ENCODE assay signal across 11 cellular contexts in the genomic region with DNA sequence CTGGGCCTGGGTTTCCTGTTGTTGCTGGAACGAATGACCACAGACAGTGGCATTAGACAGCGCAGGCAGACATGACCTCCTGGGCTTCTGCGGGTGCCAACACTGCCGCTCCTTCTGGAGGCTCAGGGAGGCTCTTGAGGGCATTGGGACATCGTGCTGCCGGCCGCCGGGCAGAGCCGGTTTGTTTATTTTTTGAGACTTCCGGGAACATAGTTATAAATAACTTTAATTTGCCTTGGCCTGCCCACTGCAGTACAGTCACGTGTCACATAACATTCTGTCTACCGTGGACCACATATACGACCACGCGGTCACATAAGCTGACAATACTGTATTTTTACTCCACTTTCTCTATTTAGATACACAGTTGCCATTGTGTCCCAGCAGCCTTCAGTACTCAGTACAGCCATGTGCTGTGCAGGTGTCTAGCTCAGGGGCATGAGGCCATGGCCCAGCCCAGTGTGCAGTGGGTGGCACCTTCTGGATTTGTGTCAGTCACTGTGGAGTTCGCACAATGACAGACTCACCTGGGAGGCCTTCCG. TPM values are rescaled to one million over a fixed set of nuclear protein-coding genes. Genes with fewer than 3 reads are reported as not detected.
DNase-seq lines count a peak whose midpoint lies in the region; ATAC-seq, FAIRE-seq and TF ChIP-seq lines count a peak whose summit lies in the region.
"Had no signal": no experiment of that assay in that cellular context is flagged by ENCODE, and none has a peak within 500 bp of the region (broad histone marks: within the 10 kb centered on the region; RNA-seq: fewer than 3 reads in every experiment).

No MANE protein-coding gene starts in this region.

- intact Hi-C loops in GM12878 (cut with micrococcal nuclease; ENCODE audit: unreplicated experiment) = no loop called here

- H3K9ac ChIP-seq in GM12878 (ENCODE audit: control insufficient read depth, insufficient read depth, low read length) = peak overlapping the region; percentile 28; the same call in 1 of the 2 replicates

- peaks cover 22% of the 10 kb centered on the region for H3K4me1 ChIP-seq in GM12878 (ENCODE audit: control insufficient read depth, insufficient read depth, low read length)
- peaks cover 39 to 73% (median 48%) of the 10 kb centered on the region in 4 donors for H3K4me1 ChIP-seq in upper lobe of left lung

- no TSS peak for BruUV-seq in GM12878 (replicated peaks; lab: Mats Ljungman, UMichigan)

- peak overlapping the region; percentile 68 for H3K4me2 ChIP-seq in GM12878 (ENCODE audit: control insufficient read depth, insufficient read depth)

- DNase-seq in H4 (ENCODE audit: low spot score) (peak; percentile 69), GM12878 (ENCODE audit: low read depth, low spot score) (peak; percentile 34), left lobe of liver (ENCODE audit: low spot score) (peak; percentile 61), upper lobe of left lung (peak; percentile 85 to 86), amygdala (lab: John Stamatoyannopoulos, UW) (no peak)
- no peak for DNase-seq in activated CD8-positive, alpha-beta T cell treated with anti-CD3 and anti-CD28 coated beads, Interleukin-2, amount 10 ng/mL, durations not matched to agents 7 days and 5 days
- DNase-seq: activated CD4-positive, alpha-beta T cell treated with anti-CD3 and anti-CD28 coated beads, Interleukin-2, amount 50 U/mL, for 48 hours; cortex of kidney; NCI-H446 treated with DMSO at 0.1 percent for 48 hours had no signal

- in situ Hi-C loops in GM12878 (cut with MboI) = no loop called here

- 0 out of 2 replicates have a peak, but pooled peaks cover 2% of the 10 kb centered on the region for H3K79me2 ChIP-seq in GM12878 (ENCODE audit: control insufficient read depth, insufficient read depth, low read length)

- no peak for TF ChIP-seq RAD21 in GM12878 (IDR thresholded peaks at IDR 0.05; ENCODE audit: insufficient read depth, low read depth, low read length)

- H3K4me1 Mint-ChIP-seq in activated CD8-positive, alpha-beta T cell treated with anti-CD3 and anti-CD28 coated beads, Interleukin-2, amount 10 ng/mL, durations not matched to agents 7 days and 5 days (ENCODE audit: low read depth) = peaks cover 19% of the 10 kb centered on the region

- ATAC-seq in GM12878 (peak; percentile 64), left lobe of liver (peak; percentile 69), upper lobe of left lung (ENCODE audit: low FRiP score in 2 of 2) (peak; percentile 43 to 72), GM19328 (IDR thresholded peaks at IDR 0.05; ENCODE audit: unreplicated experiment) (no peak)
- no peak for ATAC-seq in activated CD8-positive, alpha-beta T cell treated with anti-CD3 and anti-CD28 coated beads, Interleukin-2, amount 10 ng/mL, durations not matched to agents 7 days and 5 days

- 8% methylated on average over 17 of the region's 17 CpGs for WGBS in GM12878 (ENCODE audit: insufficient coverage, insufficient replicate concordance, low lambda C conversion rate, missing lambda C conversion rate)
- 36 to 51% methylated on average over 17 of the region's 17 CpGs for WGBS in upper lobe of left lung, 2 donors

- no peak overlapping the region for H2AFZ ChIP-seq in GM12878 (ENCODE audit: control insufficient read depth, low read depth, low read length)

- H3K4me3 ChIP-seq in GM12878 (peak overlapping the region; percentile 46; the same call in 1 of the 2 replicates), upper lobe of left lung (peak overlapping the region in 3 of 4 donors; percentile 2 to 31 (median 26))

- POLR2A ChIA-PET in GM12878 (lab: Charles Lee) = interaction anchor here (0.6 to 1.0 kb wide), 3 partner anchors 27 to 88 kb away, joined by 3 read pairs; partner anchors contain the start of gene TPRN
- POLR2A ChIA-PET in activated CD8-positive, alpha-beta T cell treated with anti-CD3 and anti-CD28 coated beads, Interleukin-2, amount 10 ng/mL, durations not matched to agents 7 days and 5 days (lab: Charles Lee) = no interaction called here

- TF ChIP-seq CTCF in GM12878 (IDR thresholded peaks at IDR 0.05 in 2 of 3, conservative IDR thresholded peaks at IDR 0.05 in 1 of 3; ENCODE audit: control insufficient read depth in 2 of 3, extremely low read depth in 1 of 3, insufficient read depth in 1 of 3, low read depth in 3 of 3, low read length in 3 of 3) = no peak
- no peak for TF ChIP-seq CTCF in upper lobe of left lung (IDR thresholded peaks at IDR 0.05)

- FAIRE-seq in GM12878 (lab: Jason Lieb, UNC) = peak; percentile 91

- H3K27ac Mint-ChIP-seq in activated CD8-positive, alpha-beta T cell treated with anti-CD3 and anti-CD28 coated beads, Interleukin-2, amount 10 ng/mL, durations not matched to agents 7 days and 5 days = no peak overlapping the region
- H3K27ac Mint-ChIP-seq: mesothelial cell of epicardium had no signal

- SMC1A ChIA-PET in GM12878 (lab: Charles Lee; ENCODE audit: uncharacterized antibody, unreplicated experiment) = no interaction called here

- no peaks in the 10 kb centered on the region for H3K27me3 Mint-ChIP-seq in activated CD8-positive, alpha-beta T cell treated with anti-CD3 and anti-CD28 coated beads, Interleukin-2, amount 10 ng/mL, durations not matched to agents 7 days and 5 days (ENCODE audit: low read depth)

- H3K9me3 Mint-ChIP-seq in activated CD8-positive, alpha-beta T cell treated with anti-CD3 and anti-CD28 coated beads, Interleukin-2, amount 10 ng/mL, durations not matched to agents 7 days and 5 days (ENCODE audit: insufficient read depth) = no peaks in the 10 kb centered on the region
- H3K9me3 Mint-ChIP-seq: mesothelial cell of epicardium had no signal

- H3K36me3 Mint-ChIP-seq in activated CD8-positive, alpha-beta T cell treated with anti-CD3 and anti-CD28 coated beads, Interleukin-2, amount 10 ng/mL, durations not matched to agents 7 days and 5 days (ENCODE audit: low read depth) = peaks cover 46% of the 10 kb centered on the region

- no peak for TF ChIP-seq EP300 in GM12878 (IDR thresholded peaks at IDR 0.05; ENCODE audit: borderline replicate concordance in 1 of 2, control insufficient read depth in 1 of 2, low read depth in 2 of 2, low read length in 2 of 2)
- peak in 2 of 4 donors; percentile 44 to 59 for TF ChIP-seq EP300 in upper lobe of left lung (IDR thresholded peaks at IDR 0.05)

- H3K27me3 ChIP-seq in GM12878 (replicated peaks in 1 of 2; ENCODE audit: control insufficient read depth in 2 of 2, insufficient read depth in 2 of 2, low read length in 1 of 2) = no peaks in the 10 kb centered on the region
- H3K27me3 ChIP-seq in upper lobe of left lung = no peaks in the 10 kb centered on the region

- TF ChIP-seq POLR2A in GM12878 (IDR thresholded peaks at IDR 0.05; ENCODE audit: low read depth, low read length) = no peak; the same call in 1 of the 2 replicates
- TF ChIP-seq POLR2A in upper lobe of left lung (IDR thresholded peaks at IDR 0.05) = peak in 2 of 4 donors; percentile 36 to 47

- RAD21 ChIA-PET in GM12878 (lab: Charles Lee; ENCODE audit: unreplicated experiment) = interaction anchor here (0.7 to 1.9 kb wide), 2 partner anchors 8 to 28 kb away, joined by 3 to 5 read pairs; partner anchors contain the start of genes TOR4A and TUBB4B

- CTCF ChIA-PET in GM12878 (lab: Yijun Ruan, JAX) = interaction anchor here (1.1 to 2.6 kb wide), 2 partner anchors 32 to 33 kb away, joined by 4 to 11 read pairs; no protein-coding TSS in a partner anchor
- CTCF ChIA-PET in activated CD8-positive, alpha-beta T cell treated with anti-CD3 and anti-CD28 coated beads, Interleukin-2, amount 10 ng/mL, durations not matched to agents 7 days and 5 days (lab: Charles Lee) = no interaction called here

- H3K36me3 ChIP-seq in GM12878 (ENCODE audit: control insufficient read depth in 2 of 2, insufficient read depth in 2 of 2, low read length in 1 of 2) (peaks cover 6 to 16% of the 10 kb centered on the region in 2 experiments; a peak in 3 of 4 replicates), upper lobe of left lung (peaks cover 12 to 68% (median 38%) of the 10 kb centered on the region in 4 donors)

- no peaks in the 10 kb centered on the region for H3K9me3 ChIP-seq in GM12878 (replicated peaks; ENCODE audit: control insufficient read depth, insufficient read depth, low read length)
- no peaks in the 10 kb centered on the region for H3K9me3 ChIP-seq in upper lobe of left lung

- H3K27ac ChIP-seq in GM12878 (ENCODE audit: control insufficient read depth, insufficient read depth) = peak overlapping the region; percentile 47
- peak overlapping the region; percentile 70 to 85 (median 82) for H3K27ac ChIP-seq in upper lobe of left lung

- no peaks in the 10 kb centered on the region for H4K20me1 ChIP-seq in GM12878 (ENCODE audit: control insufficient read depth, insufficient read depth)

- no peak overlapping the region for H3K4me3 Mint-ChIP-seq in activated CD8-positive, alpha-beta T cell treated with anti-CD3 and anti-CD28 coated beads, Interleukin-2, amount 10 ng/mL, durations not matched to agents 7 days and 5 days
- H3K4me3 Mint-ChIP-seq: mesothelial cell of epicardium had no signal

RNA-seq across cellular contexts. Expression of gene TOR4A, which starts 8.2 kb away (rescaled TPM):
- 0.37 and 1.3 TPM in 2 replicates for total RNA-seq in H4 (2014; rRNA removed; shearing (Covaris generic))
- total RNA-seq in GM12878 (2013; cell fraction: nucleolus; rRNA removed) = 22.6 and 29.1 TPM in 2 replicates
- total RNA-seq in GM12878 (2014; rRNA removed) = 13.8 and 14.6 TPM in 2 replicates
- 3.9 TPM in 2 replicates for total RNA-seq in GM12878 (2014; rRNA removed; fragmentation: Illumina TruSeq; extraction: Trizol)
- 19.6 and 19.9 TPM in 2 replicates for total RNA-seq in GM12878 (2021)
- polyA plus RNA-seq in GM12878 (2011; ENCODE audit: low read depth) = 1.8 TPM
- polyA plus RNA-seq in GM12878 (2011; rRNA removed) = 2.2 and 4.6 TPM in 2 replicates
- polyA plus RNA-seq in GM12878 (2011; cell fraction: cytosol; rRNA removed) = 8.0 and 11.9 TPM in 2 replicates
- polyA plus RNA-seq in GM12878 (2011; cell fraction: nucleus; rRNA removed) = 16.8 and 21.7 TPM in 2 replicates
- 8.2 and 9.1 TPM in 2 replicates for polyA plus RNA-seq in GM12878 (2012)
- polyA plus RNA-seq in GM12878 (2014; fragmentation: Illumina TruSeq; extraction: Trizol) = 1.3 and 3.0 TPM in 2 replicates
- 1 to 10 TPM; 2.2 to 3.4 TPM for polyA plus RNA-seq in GM12878 (2014; fragmentation: Nextera tagmentation; extraction: Ambion mirVana)
- polyA plus RNA-seq in GM12878 (2014; rRNA removed) = 14.6 and 16.0 TPM in 2 replicates
- 1 to 10 TPM; 2.0 to 3.0 TPM for polyA plus RNA-seq in GM12878 (2016; fragmentation: Nextera tagmentation; extraction: Ambion mirVana)
- 2.2 and 6.7 TPM in 2 replicates for polyA minus RNA-seq in GM12878 (2011; rRNA and poly(A)+ RNA removed)
- 6.8 and 7.1 TPM in 2 replicates for polyA minus RNA-seq in GM12878 (2011; cell fraction: cytosol; rRNA and poly(A)+ RNA removed)
- 8.2 and 14.4 TPM in 2 replicates for polyA minus RNA-seq in GM12878 (2011; cell fraction: nucleus; rRNA and poly(A)+ RNA removed)
- total RNA-seq in left lobe of liver = 3.6 TPM
- 10 to 100 TPM; 31.5 to 62.6 (median 39.2) TPM for total RNA-seq in upper lobe of left lung
- 1 to 10 TPM; 6.6 to 7.0 TPM for total RNA-seq in activated CD8-positive, alpha-beta T cell treated with anti-CD3 and anti-CD28 coated beads, Interleukin-2, amount 10 ng/mL, durations not matched to agents 7 days and 5 days

RNA-seq across cellular contexts. Expression of gene NELFB, which starts 14.2 kb away (rescaled TPM):
- total RNA-seq in H4 (2014; rRNA removed; shearing (Covaris generic)) = 29.5 and 33.0 TPM in 2 replicates
- 13.6 and 13.9 TPM in 2 replicates for total RNA-seq in GM12878 (2013; cell fraction: nucleolus; rRNA removed)
- total RNA-seq in GM12878 (2014; rRNA removed) = 34.0 and 39.3 TPM in 2 replicates
- total RNA-seq in GM12878 (2014; rRNA removed; fragmentation: Illumina TruSeq; extraction: Trizol) = 14.6 and 16.1 TPM in 2 replicates
- total RNA-seq in GM12878 (2021) = 61.2 and 63.4 TPM in 2 replicates
- 12.6 TPM for polyA plus RNA-seq in GM12878 (2011; ENCODE audit: low read depth)
- 11.9 and 22.6 TPM in 2 replicates for polyA plus RNA-seq in GM12878 (2011; rRNA removed)
- 44.0 and 53.0 TPM in 2 replicates for polyA plus RNA-seq in GM12878 (2011; cell fraction: cytosol; rRNA removed)
- polyA plus RNA-seq in GM12878 (2011; cell fraction: nucleus; rRNA removed) = 52.1 and 64.2 TPM in 2 replicates
- 32.6 and 37.0 TPM in 2 replicates for polyA plus RNA-seq in GM12878 (2012)
- polyA plus RNA-seq in GM12878 (2014; fragmentation: Illumina TruSeq; extraction: Trizol) = 5.0 and 18.2 TPM in 2 replicates
- polyA plus RNA-seq in GM12878 (2014; fragmentation: Nextera tagmentation; extraction: Ambion mirVana) = under 1 TPM; 0.19 to 0.68 TPM
- 41.1 and 45.3 TPM in 2 replicates for polyA plus RNA-seq in GM12878 (2014; rRNA removed)
- 10 to 100 TPM; 40.3 to 42.4 TPM for polyA plus RNA-seq in GM12878 (2016; fragmentation: Nextera tagmentation; extraction: Ambion mirVana)
- 21.6 and 47.4 TPM in 2 replicates for polyA minus RNA-seq in GM12878 (2011; rRNA and poly(A)+ RNA removed)
- polyA minus RNA-seq in GM12878 (2011; cell fraction: cytosol; rRNA and poly(A)+ RNA removed) = 18.4 and 20.5 TPM in 2 replicates
- 7.5 and 13.3 TPM in 2 replicates for polyA minus RNA-seq in GM12878 (2011; cell fraction: nucleus; rRNA and poly(A)+ RNA removed)
- 22.2 TPM for total RNA-seq in left lobe of liver
- total RNA-seq in upper lobe of left lung = 10 to 100 TPM; 31.8 to 55.6 (median 49.8) TPM
- total RNA-seq in activated CD8-positive, alpha-beta T cell treated with anti-CD3 and anti-CD28 coated beads, Interleukin-2, amount 10 ng/mL, durations not matched to agents 7 days and 5 days = 10 to 100 TPM; 68.6 to 68.8 TPM

RNA-seq across cellular contexts. Expression of gene STPG3, which starts 18.2 kb away (rescaled TPM):
- not detected in 2 replicates for total RNA-seq in H4 (2014; rRNA removed; shearing (Covaris generic))
- not detected in 2 replicates for total RNA-seq in GM12878 (2013; cell fraction: nucleolus; rRNA removed)
- total RNA-seq in GM12878 (2014; rRNA removed) (not detected in 2 replicates), GM12878 (2014; rRNA removed; fragmentation: Illumina TruSeq; extraction: Trizol) (not detected in 2 replicates), GM12878 (2021) (not detected in 2 replicates), left lobe of liver (not detected), upper lobe of left lung (under 1 TPM in 1 of 6 donors, not detected in 5; 0.23 TPM)
- polyA plus RNA-seq in GM12878 (2011; ENCODE audit: low read depth) = not detected
- polyA plus RNA-seq in GM12878 (2011; rRNA removed) (not detected in 2 replicates), GM12878 (2014; fragmentation: Illumina TruSeq; extraction: Trizol) (not detected in 2 replicates), GM12878 (2014; fragmentation: Nextera tagmentation; extraction: Ambion mirVana) (not detected), GM12878 (2014; rRNA removed) (not detected in 2 replicates), GM12878 (2016; fragmentation: Nextera tagmentation; extraction: Ambion mirVana) (not detected)
- not detected in 2 replicates for polyA plus RNA-seq in GM12878 (2011; cell fraction: cytosol; rRNA removed)
- 0.12 TPM in 1 of 2 replicates, not detected in the other for polyA plus RNA-seq in GM12878 (2011; cell fraction: nucleus; rRNA removed)
- polyA plus RNA-seq in GM12878 (2012) = 0.28 and 0.80 TPM in 2 replicates
- polyA minus RNA-seq in GM12878 (2011; rRNA and poly(A)+ RNA removed) = not detected in 2 replicates
- not detected in 2 replicates for polyA minus RNA-seq in GM12878 (2011; cell fraction: cytosol; rRNA and poly(A)+ RNA removed)
- not detected in 2 replicates for polyA minus RNA-seq in GM12878 (2011; cell fraction: nucleus; rRNA and poly(A)+ RNA removed)
- not detected for total RNA-seq in activated CD8-positive, alpha-beta T cell treated with anti-CD3 and anti-CD28 coated beads, Interleukin-2, amount 10 ng/mL, durations not matched to agents 7 days and 5 days

RNA-seq across cellular contexts. Expression of gene TUBB4B, which starts 28.2 kb away (rescaled TPM):
- 164 and 180 TPM in 2 replicates for total RNA-seq in H4 (2014; rRNA removed; shearing (Covaris generic))
- total RNA-seq in GM12878 (2013; cell fraction: nucleolus; rRNA removed) = 45.3 and 50.1 TPM in 2 replicates
- total RNA-seq in GM12878 (2014; rRNA removed) (203 and 255 TPM in 2 replicates), GM12878 (2014; rRNA removed; fragmentation: Illumina TruSeq; extraction: Trizol) (168 and 187 TPM in 2 replicates), GM12878 (2021) (348 and 365 TPM in 2 replicates), left lobe of liver (123 TPM), upper lobe of left lung (100 to 1,000 TPM; 120 to 539 (median 227) TPM)
- 59.8 TPM for polyA plus RNA-seq in GM12878 (2011; ENCODE audit: low read depth)
- polyA plus RNA-seq in GM12878 (2011; rRNA removed) (65.9 and 204 TPM in 2 replicates), GM12878 (2014; fragmentation: Illumina TruSeq; extraction: Trizol) (122 and 254 TPM in 2 replicates), GM12878 (2014; fragmentation: Nextera tagmentation; extraction: Ambion mirVana) (10 to 100 TPM; 23.0 to 63.2 TPM), GM12878 (2014; rRNA removed) (403 and 485 TPM in 2 replicates), GM12878 (2016; fragmentation: Nextera tagmentation; extraction: Ambion mirVana) (100 to 1,000 TPM; 521 to 532 TPM)
- polyA plus RNA-seq in GM12878 (2011; cell fraction: cytosol; rRNA removed) = 277 and 441 TPM in 2 replicates
- 263 and 420 TPM in 2 replicates for polyA plus RNA-seq in GM12878 (2011; cell fraction: nucleus; rRNA removed)
- polyA plus RNA-seq in GM12878 (2012) = 147 and 170 TPM in 2 replicates
- 156 and 212 TPM in 2 replicates for polyA minus RNA-seq in GM12878 (2011; rRNA and poly(A)+ RNA removed)
- 91.5 and 119 TPM in 2 replicates for polyA minus RNA-seq in GM12878 (2011; cell fraction: cytosol; rRNA and poly(A)+ RNA removed)
- polyA minus RNA-seq in GM12878 (2011; cell fraction: nucleus; rRNA and poly(A)+ RNA removed) = 95.1 and 128 TPM in 2 replicates
- total RNA-seq in activated CD8-positive, alpha-beta T cell treated with anti-CD3 and anti-CD28 coated beads, Interleukin-2, amount 10 ng/mL, durations not matched to agents 7 days and 5 days = 100 to 1,000 TPM; 417 to 432 TPM

RNA-seq across cellular contexts. Expression of gene NRARP, which starts 32.8 kb away (rescaled TPM):
- 0.37 TPM in 1 of 2 replicates, not detected in the other for total RNA-seq in H4 (2014; rRNA removed; shearing (Covaris generic))
- 7.0 and 7.7 TPM in 2 replicates for total RNA-seq in GM12878 (2013; cell fraction: nucleolus; rRNA removed)
- total RNA-seq in GM12878 (2014; rRNA removed) = 2.7 and 3.7 TPM in 2 replicates
- 0.64 and 0.67 TPM in 2 replicates for total RNA-seq in GM12878 (2014; rRNA removed; fragmentation: Illumina TruSeq; extraction: Trizol)
- 8.4 and 9.2 TPM in 2 replicates for total RNA-seq in GM12878 (2021)
- 0.56 TPM for polyA plus RNA-seq in GM12878 (2011; ENCODE audit: low read depth)
- polyA plus RNA-seq in GM12878 (2011; rRNA removed) = 1.6 and 2.6 TPM in 2 replicates
- polyA plus RNA-seq in GM12878 (2011; cell fraction: cytosol; rRNA removed) = 3.3 TPM in 2 replicates
- polyA plus RNA-seq in GM12878 (2011; cell fraction: nucleus; rRNA removed) = 5.8 and 5.9 TPM in 2 replicates
- 2.4 and 2.8 TPM in 2 replicates for polyA plus RNA-seq in GM12878 (2012)
- polyA plus RNA-seq in GM12878 (2014; fragmentation: Illumina TruSeq; extraction: Trizol) = 1.4 and 1.8 TPM in 2 replicates
- not detected for polyA plus RNA-seq in GM12878 (2014; fragmentation: Nextera tagmentation; extraction: Ambion mirVana)
- 5.5 and 7.2 TPM in 2 replicates for polyA plus RNA-seq in GM12878 (2014; rRNA removed)
- polyA plus RNA-seq in GM12878 (2016; fragmentation: Nextera tagmentation; extraction: Ambion mirVana) = under 1 TPM; 0.06 to 0.15 TPM
- polyA minus RNA-seq in GM12878 (2011; rRNA and poly(A)+ RNA removed) = 0.51 and 0.93 TPM in 2 replicates
- 1.3 and 2.0 TPM in 2 replicates for polyA minus RNA-seq in GM12878 (2011; cell fraction: cytosol; rRNA and poly(A)+ RNA removed)
- polyA minus RNA-seq in GM12878 (2011; cell fraction: nucleus; rRNA and poly(A)+ RNA removed) = 4.2 and 6.9 TPM in 2 replicates
- total RNA-seq in left lobe of liver = 1.3 TPM
- 10 to 100 TPM in 3 of 6 donors, 1 to 10 TPM in 3; 3.1 to 26.9 (median 9.5) TPM for total RNA-seq in upper lobe of left lung
- 1 to 10 TPM; 1.4 to 1.5 TPM for total RNA-seq in activated CD8-positive, alpha-beta T cell treated with anti-CD3 and anti-CD28 coated beads, Interleukin-2, amount 10 ng/mL, durations not matched to agents 7 days and 5 days

Comparison
In these comparisons a context has a peak if more than half of its experiments do, and no peak if none do; other contexts are left out.
1. DNase-seq: peak in H4 (single experiment), GM12878 (single experiment), left lobe of liver (single experiment) and upper lobe of left lung (2 of 2); none in amygdala (0 of 56) and activated CD8-positive, alpha-beta T cell treated with anti-CD3 and anti-CD28 coated beads, Interleukin-2, amount 10 ng/mL, durations not matched to agents 7 days and 5 days (single experiment).
2. ATAC-seq: peak in GM12878 (single experiment), left lobe of liver (single experiment) and upper lobe of left lung (2 of 2); none in GM19328 (single experiment) and activated CD8-positive, alpha-beta T cell treated with anti-CD3 and anti-CD28 coated beads, Interleukin-2, amount 10 ng/mL, durations not matched to agents 7 days and 5 days (single experiment).